1 cellular context compared by ENCODE assay signal in genomic region chr14:97873291-97873690, GRCh38.
TF ChIP-seq lines count a peak whose summit lies in the region.

No MANE protein-coding gene starts in this region.

TF ChIP-seq in GM23338, 12 proteins besides CTCF, POLR2A, EP300 and RAD21 (continued from another document):
- TF ChIP-seq EZH2 (IDR thresholded peaks at IDR 0.05; ENCODE audit: low read depth, unreplicated experiment) (no peak), STAT1 (IDR thresholded peaks at IDR 0.05; ENCODE audit: unreplicated experiment) (no peak), EZH2phosphoT487 (IDR thresholded peaks at IDR 0.05; ENCODE audit: unreplicated experiment) (no peak), REST (IDR thresholded peaks at IDR 0.05; ENCODE audit: unreplicated experiment) (no peak), CREB1 (CRISPR knock-in tag; IDR thresholded peaks at IDR 0.05; ENCODE audit: low read depth) (no peak)
